In the genomic region with DNA sequence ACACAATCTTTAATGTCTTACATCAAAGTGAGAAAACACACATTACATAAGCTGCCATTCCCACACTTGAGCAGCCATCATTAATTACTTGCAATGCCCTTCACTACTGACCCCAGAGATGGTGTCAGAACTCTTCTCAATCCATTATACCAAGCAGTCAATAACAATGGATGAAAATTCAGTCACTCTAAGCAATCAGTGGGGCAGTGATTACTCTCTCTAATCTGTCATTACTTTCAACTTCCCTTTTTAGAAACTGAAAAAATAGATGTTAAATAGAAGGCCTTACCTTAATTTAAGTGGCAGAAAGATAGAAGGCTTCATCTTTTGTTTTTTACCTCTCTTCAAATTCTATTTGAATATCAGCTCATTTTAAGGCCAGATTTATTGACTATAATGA, we compare ENCODE assay signal across 19 cellular contexts. TPM values are rescaled to one million over a fixed set of nuclear protein-coding genes. Genes with fewer than 3 reads are reported as not detected.
DNase-seq lines count a peak whose midpoint lies in the region; ATAC-seq, FAIRE-seq and TF ChIP-seq lines count a peak whose summit lies in the region.
"Had no signal": no experiment of that assay in that cellular context is flagged by ENCODE, and none has a peak within 500 bp of the region (broad histone marks: within the 10 kb centered on the region; RNA-seq: fewer than 3 reads in every experiment).

No MANE protein-coding gene starts in this region.

- TF ChIP-seq POLR2A in H1 (IDR thresholded peaks at IDR 0.05; ENCODE audit: control extremely low read depth in 1 of 2, low read depth in 2 of 2, low read length in 2 of 2): no peak

- TF ChIP-seq RAD21 in H1 (IDR thresholded peaks at IDR 0.05 in 1 of 2, conservative IDR thresholded peaks at IDR 0.05 in 1 of 2; ENCODE audit: low read depth in 2 of 2, low read length in 2 of 2): no peak

- no peaks in the 10 kb centered on the region for H3K4me1 ChIP-seq in H1 (replicated peaks in 1 of 4; ENCODE audit: control insufficient read depth in 3 of 4, insufficient read depth in 4 of 4, low read length in 3 of 4)
- H3K4me1 ChIP-seq: A549 had no signal

- no peaks in the 10 kb centered on the region for H3K23me2 ChIP-seq in H1 (ENCODE audit: low read depth, low read length)

- H2AFZ ChIP-seq in H1 (ENCODE audit: low read length): no peak overlapping the region
- H2AFZ ChIP-seq: GM23338 had no signal

- H4K91ac ChIP-seq in H1 (replicated peaks; ENCODE audit: insufficient read length, low read length): no peak overlapping the region

- TF ChIP-seq CTCF in H1 (IDR thresholded peaks at IDR 0.05; ENCODE audit: control extremely low read depth in 1 of 3, insufficient read depth in 1 of 3, low read depth in 1 of 3, low read length in 3 of 3): no peak
- TF ChIP-seq CTCF in GM13976 (IDR thresholded peaks at IDR 0.05; ENCODE audit: borderline replicate concordance, control extremely low read depth, extremely low read depth, insufficient read depth, missing control alignments): no peak

- no peaks in the 10 kb centered on the region for H4K20me1 ChIP-seq in H1 (replicated peaks in 1 of 2; ENCODE audit: control insufficient read depth in 1 of 2, insufficient read depth in 2 of 2, low read length in 2 of 2)

- H3K23ac ChIP-seq in H1 (ENCODE audit: insufficient read length): no peak overlapping the region

- H2BK5ac ChIP-seq in H1 (ENCODE audit: low read depth, low read length): no peak overlapping the region

- H2BK15ac ChIP-seq in H1 (ENCODE audit: low read length): no peak overlapping the region

- TF ChIP-seq EP300 in H1 (IDR thresholded peaks at IDR 0.05; ENCODE audit: borderline replicate concordance in 1 of 2, low read depth in 2 of 2, low read length in 2 of 2): no peak

- H3K4me3 ChIP-seq in H1 (ENCODE audit: extremely low read depth in 1 of 4, insufficient read depth in 2 of 4, low read depth in 3 of 4, low read length in 4 of 4): no peak overlapping the region
- H3K4me3 ChIP-seq: A549, GM23338, K562 had no signal

- H3K9ac ChIP-seq in H1 (replicated peaks in 1 of 4; ENCODE audit: extremely low read depth in 1 of 4, low read depth in 3 of 4, low read length in 3 of 4): no peak overlapping the region

- no peaks in the 10 kb centered on the region for H3K36me3 ChIP-seq in H1 (ENCODE audit: control insufficient read depth in 2 of 4, insufficient read depth in 4 of 4, low read length in 3 of 4)

- in situ Hi-C loops in GM13976 (cut with MboI; ENCODE audit: low sequenced_read_pairs, unreplicated experiment): no loop called here

- H3K4ac ChIP-seq in H1 (replicated peaks; ENCODE audit: insufficient read length, low read depth, low read length): no peak overlapping the region

- POLR2A ChIA-PET in H1 (lab: Charles Lee; ENCODE audit: partially characterized antibody): no interaction called here

- H3K14ac ChIP-seq in H1 (ENCODE audit: insufficient read length): no peak overlapping the region

- peak; percentile 57 for ATAC-seq in GM18498 (IDR thresholded peaks at IDR 0.05; ENCODE audit: unreplicated experiment)
- ATAC-seq in GM21390 (IDR thresholded peaks at IDR 0.05; ENCODE audit: unreplicated experiment): peak; percentile 66
- peak; percentile 56 for ATAC-seq in HG03378 (IDR thresholded peaks at IDR 0.05; ENCODE audit: unreplicated experiment)
- ATAC-seq in HG02852 (IDR thresholded peaks at IDR 0.05; ENCODE audit: unreplicated experiment): no peak
- ATAC-seq: A549, GM23338, K562, Panc1, T-helper 17 cell had no signal

- no peak overlapping the region for H2BK12ac ChIP-seq in H1 (ENCODE audit: low read depth, low read length)

- no peak overlapping the region for H2BK20ac ChIP-seq in H1 (ENCODE audit: low read length)

- H4K8ac ChIP-seq in H1 (ENCODE audit: extremely low read depth, insufficient read depth, low read length): no peak overlapping the region

- FAIRE-seq in H1 (lab: Jason Lieb, UNC): peak; percentile 60
- FAIRE-seq: A549, K562 had no signal

- no peaks in the 10 kb centered on the region for H3K79me2 ChIP-seq in H1 (ENCODE audit: control insufficient read depth in 1 of 2, insufficient read depth in 2 of 2, low read length in 2 of 2)

- H4K5ac ChIP-seq in H1 (ENCODE audit: insufficient read length, low read depth, low read length): no peak overlapping the region

- H2BK120ac ChIP-seq in H1 (replicated peaks; ENCODE audit: low read depth, low read length): no peak overlapping the region

- no peaks in the 10 kb centered on the region for H3K9me3 ChIP-seq in H1 (ENCODE audit: insufficient read depth in 2 of 2, low read depth in 1 of 2, low read length in 1 of 2)
- H3K9me3 ChIP-seq: A549, Caco-2 had no signal

- H3K27me3 ChIP-seq in H1 (replicated peaks in 1 of 4; ENCODE audit: control insufficient read depth in 3 of 4, extremely low read depth in 1 of 4, insufficient read depth in 3 of 4, low read length in 3 of 4): no peaks in the 10 kb centered on the region

- no peak overlapping the region for H2AK5ac ChIP-seq in H1 (ENCODE audit: low read depth, low read length)

- H3K4me2 ChIP-seq in H1 (ENCODE audit: insufficient read depth in 1 of 2, low read depth in 2 of 2, low read length in 2 of 2): no peak overlapping the region
- H3K4me2 ChIP-seq: A549, GM23338 had no signal

- CTCF ChIA-PET in H1 (lab: Charles Lee; ENCODE audit: partially characterized antibody): interaction anchor here (1.2 to 1.5 kb wide), 2 partner anchors 11 to 239 kb away, joined by 4 to 6 read pairs; no protein-coding TSS in a partner anchor

- DNase-seq in H1 (ENCODE audit: low read depth in 1 of 2, low spot score in 2 of 2) (no peak), NCI-H2107 treated with DMSO at 0.1 percent for 48 hours (lab: John Stamatoyannopoulos, UW; ENCODE audit: unreplicated experiment) (no peak), GM13976 (ENCODE audit: low spot score) (no peak), NCI-H2029 treated with DMSO at 0.1 percent for 48 hours (lab: John Stamatoyannopoulos, UW) (no peak)
- DNase-seq: Caco-2; CD4-positive, alpha-beta T cell; GDM1; NCI-H1105; NCI-H1694; NCI-H510A treated with DMSO at 0.1 percent for 48 hours; T-helper 17 cell had no signal

- no peak overlapping the region for H3K27ac ChIP-seq in H1 (ENCODE audit: low read depth, low read length)
- H3K27ac ChIP-seq: A549 had no signal

- no peaks in the 10 kb centered on the region for H3K79me1 ChIP-seq in H1 (ENCODE audit: low read depth, low read length)

- H3K18ac ChIP-seq in H1 (ENCODE audit: extremely low read depth, low read length): no peak overlapping the region

- no peak overlapping the region for H3K56ac ChIP-seq in H1 (replicated peaks; ENCODE audit: insufficient read length, low read depth, low read length)

TF ChIP-seq in H1, 55 proteins besides CTCF, POLR2A, EP300 and RAD21:
- TF ChIP-seq RXRA (IDR thresholded peaks at IDR 0.05; ENCODE audit: insufficient read depth, low read depth, low read length) (no peak), SP4 (IDR thresholded peaks at IDR 0.05; ENCODE audit: low read length) (no peak), TAF7 (optimal IDR thresholded peaks at IDR 0.05; ENCODE audit: borderline replicate concordance, low read depth, low read length) (no peak), SIX5 (IDR thresholded peaks at IDR 0.05; ENCODE audit: low read depth, low read length) (no peak), CTBP2 (IDR thresholded peaks at IDR 0.05; ENCODE audit: borderline replicate concordance, insufficient read depth, insufficient read length, low read length) (no peak), ZNF274 (IDR thresholded peaks at IDR 0.05; ENCODE audit: borderline replicate concordance, extremely low read depth, low read length) (no peak), FOSL1 (IDR thresholded peaks at IDR 0.05; ENCODE audit: insufficient read depth, low read depth, low read length) (no peak), BRCA1 (IDR thresholded peaks at IDR 0.05; ENCODE audit: low read depth, low read length) (no peak), PHF8 (conservative IDR thresholded peaks at IDR 0.05; ENCODE audit: low read depth, low read length) (no peak), BACH1 (IDR thresholded peaks at IDR 0.05; ENCODE audit: low read length) (no peak)
- TF ChIP-seq, protein P1, sequence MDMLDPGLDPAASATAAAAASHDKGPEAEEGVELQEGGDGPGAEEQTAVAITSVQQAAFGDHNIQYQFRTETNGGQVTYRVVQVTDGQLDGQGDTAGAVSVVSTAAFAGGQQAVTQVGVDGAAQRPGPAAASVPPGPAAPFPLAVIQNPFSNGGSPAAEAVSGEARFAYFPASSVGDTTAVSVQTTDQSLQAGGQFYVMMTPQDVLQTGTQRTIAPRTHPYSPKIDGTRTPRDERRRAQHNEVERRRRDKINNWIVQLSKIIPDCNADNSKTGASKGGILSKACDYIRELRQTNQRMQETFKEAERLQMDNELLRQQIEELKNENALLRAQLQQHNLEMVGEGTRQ (IDR thresholded peaks at IDR 0.05; ENCODE audit: low read length): no peak
- TF ChIP-seq, protein P2, sequence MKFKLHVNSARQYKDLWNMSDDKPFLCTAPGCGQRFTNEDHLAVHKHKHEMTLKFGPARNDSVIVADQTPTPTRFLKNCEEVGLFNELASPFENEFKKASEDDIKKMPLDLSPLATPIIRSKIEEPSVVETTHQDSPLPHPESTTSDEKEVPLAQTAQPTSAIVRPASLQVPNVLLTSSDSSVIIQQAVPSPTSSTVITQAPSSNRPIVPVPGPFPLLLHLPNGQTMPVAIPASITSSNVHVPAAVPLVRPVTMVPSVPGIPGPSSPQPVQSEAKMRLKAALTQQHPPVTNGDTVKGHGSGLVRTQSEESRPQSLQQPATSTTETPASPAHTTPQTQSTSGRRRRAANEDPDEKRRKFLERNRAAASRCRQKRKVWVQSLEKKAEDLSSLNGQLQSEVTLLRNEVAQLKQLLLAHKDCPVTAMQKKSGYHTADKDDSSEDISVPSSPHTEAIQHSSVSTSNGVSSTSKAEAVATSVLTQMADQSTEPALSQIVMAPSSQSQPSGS (IDR thresholded peaks at IDR 0.05; ENCODE audit: low read length): no peak

RNA-seq across cellular contexts. Expression of a gene that starts 9.7 kb away (rescaled TPM):
- 5.6 and 6.5 TPM in 2 replicates for total RNA-seq in H1 (2021; fragmentation: NEBNext Ultra II Directional; extraction: Animal tissue kit (Norgen Biotek cat#: 25700))
- 3.5 and 13.7 TPM in 2 replicates for polyA plus RNA-seq in H1 (2011; rRNA removed)
- 2.3 TPM for polyA plus RNA-seq in H1 (2011; cell fraction: cytosol; rRNA removed)
- polyA plus RNA-seq in H1 (2011; cell fraction: nucleus; rRNA removed): 2.1 TPM
- polyA plus RNA-seq in H1 (2012, experiment 1 of 2): 3.0 to 4.0 TPM (median 3.2 TPM) in 4 replicates
- 0.41 TPM for polyA plus RNA-seq in H1 (2012, experiment 2 of 2)
- 7.4 TPM for polyA plus RNA-seq in H1 (2013, experiment 1 of 2)
- polyA plus RNA-seq in H1 (2013, experiment 2 of 2): 7.4 TPM
- 15.1 and 20.5 TPM in 2 replicates for polyA minus RNA-seq in H1 (2011; rRNA and poly(A)+ RNA removed)
- 5.6 TPM for polyA minus RNA-seq in H1 (2011; cell fraction: cytosol; rRNA and poly(A)+ RNA removed)
- polyA minus RNA-seq in H1 (2011; cell fraction: nucleus; rRNA and poly(A)+ RNA removed): 8.7 TPM
